15 cellular contexts compared by ENCODE assay signal in genomic region chr11:123178166-123178565, GRCh38. TPM values are rescaled to one million over a fixed set of nuclear protein-coding genes. Genes with fewer than 3 reads are reported as not detected.
DNase-seq lines count a peak whose midpoint lies in the region; TF ChIP-seq lines count a peak whose summit lies in the region.
"Had no signal": no experiment of that assay in that cellular context is flagged by ENCODE, and none has a peak within 500 bp of the region (broad histone marks: within the 10 kb centered on the region; RNA-seq: fewer than 3 reads in every experiment).

No MANE protein-coding gene starts in this region.

- no peak overlapping the region for H4K5ac ChIP-seq in H9 (ENCODE audit: insufficient read length, low read depth, low read length)

- H3K9ac ChIP-seq in H9 (ENCODE audit: extremely low read depth, insufficient read length, low read length), result no peak overlapping the region

- no peaks in the 10 kb centered on the region for H4K20me1 ChIP-seq in H9 (ENCODE audit: control insufficient read depth, insufficient read depth, insufficient read length)

- no peak overlapping the region for H3K56ac ChIP-seq in H9 (ENCODE audit: insufficient read length, low read depth, low read length)

- no peaks in the 10 kb centered on the region for H3K36me3 ChIP-seq in esophagus muscularis mucosa
- H3K36me3 ChIP-seq in sigmoid colon, result no peaks in the 10 kb centered on the region
- no peaks in the 10 kb centered on the region for H3K36me3 ChIP-seq in effector memory CD4-positive, alpha-beta T cell (ENCODE audit: control insufficient read depth, insufficient read depth, low read length)
- H3K36me3 ChIP-seq: BE2C had no signal

- H2BK12ac ChIP-seq in H9 (ENCODE audit: insufficient read length, low read depth, low read length), result no peak overlapping the region

- H2BK20ac ChIP-seq in H9 (ENCODE audit: low read depth, low read length, poor library complexity, severe bottlenecking), result no peak overlapping the region

- H3K23ac ChIP-seq in H9 (ENCODE audit: insufficient read length, low read depth, low read length), result no peak overlapping the region

- H3K79me2 ChIP-seq in H9 (ENCODE audit: insufficient read depth, low read length), result no peaks in the 10 kb centered on the region

- peak; percentile 77 for DNase-seq in EH (ENCODE audit: low read depth)
- DNase-seq in H9, result no peak
- no peak for DNase-seq in esophagus muscularis mucosa (ENCODE audit: extremely low spot score)
- no peak for DNase-seq in sigmoid colon
- DNase-seq in HUDEP-2 (lab: John Stamatoyannopoulos, UW; ENCODE audit: unreplicated experiment in 76 of 76), result no peak
- no peak for DNase-seq in effector memory CD4-positive, alpha-beta T cell
- DNase-seq in activated CD4-positive, CD25-positive, alpha-beta regulatory T cell (lab: John Stamatoyannopoulos, UW), result no peak
- DNase-seq: BE2C; CD4-positive, alpha-beta memory T cell; DMS79; EL; HCEC 1CT had no signal

- no peak overlapping the region for H2BK120ac ChIP-seq in H9 (ENCODE audit: low read depth, low read length, poor library complexity, severe bottlenecking)

- H3K4me1 ChIP-seq in H9 (ENCODE audit: insufficient read depth, low read length), result peaks cover 21% of the 10 kb centered on the region
- peaks cover 13 to 100% (median 100%) of the 10 kb centered on the region in 4 donors for H3K4me1 ChIP-seq in esophagus muscularis mucosa
- peaks cover 0 to 97% (median 80%) of the 10 kb centered on the region in 4 donors for H3K4me1 ChIP-seq in sigmoid colon
- no peaks in the 10 kb centered on the region for H3K4me1 ChIP-seq in effector memory CD4-positive, alpha-beta T cell (ENCODE audit: control insufficient read depth, insufficient read depth, low read length, poor library complexity, severe bottlenecking)
- H3K4me1 ChIP-seq: BE2C had no signal

- H3K4me3 ChIP-seq in esophagus muscularis mucosa (no peak overlapping the region), sigmoid colon (no peak overlapping the region)
- no peak overlapping the region for H3K4me3 ChIP-seq in effector memory CD4-positive, alpha-beta T cell (ENCODE audit: insufficient read depth, low read depth, low read length, poor library complexity, severe bottlenecking)

- no peak overlapping the region for H3K4ac ChIP-seq in H9 (ENCODE audit: low read depth, low read length)

- no peaks in the 10 kb centered on the region for H3K23me2 ChIP-seq in H9 (ENCODE audit: insufficient read length, low read depth, low read length, poor library complexity, severe bottlenecking)

- H3K36me3 Mint-ChIP-seq in H9 (ENCODE audit: insufficient read depth in 1 of 3, low read depth in 3 of 3), result peaks cover 4 to 11% (median 10%) of the 10 kb centered on the region in 3 experiments; a peak in 6 of 7 replicates
- H3K36me3 Mint-ChIP-seq: CD4-positive, alpha-beta memory T cell had no signal

- H4K8ac ChIP-seq in H9 (replicated peaks; ENCODE audit: insufficient read length, low read depth, low read length), result no peak overlapping the region

- no peak for TF ChIP-seq POLR2A in esophagus muscularis mucosa (IDR thresholded peaks at IDR 0.05; ENCODE audit: low read depth)
- TF ChIP-seq POLR2A in sigmoid colon (IDR thresholded peaks at IDR 0.05), result no peak

- H3K4me1 Mint-ChIP-seq in H9, result peaks cover 64 to 74% of the 10 kb centered on the region in 2 experiments
- H3K4me1 Mint-ChIP-seq: CD4-positive, alpha-beta memory T cell had no signal

- H3K4me2 ChIP-seq in H9 (ENCODE audit: insufficient read depth, insufficient read length, low read length), result no peak overlapping the region

- H2BK5ac ChIP-seq in H9 (ENCODE audit: insufficient read length, low read length), result no peak overlapping the region

- no peak overlapping the region for H3K14ac ChIP-seq in H9 (ENCODE audit: insufficient read depth, low read length)

- no peak overlapping the region for H2AFZ ChIP-seq in H9 (ENCODE audit: low read length)

- no peaks in the 10 kb centered on the region for H3K9me3 ChIP-seq in H9 (ENCODE audit: control insufficient read depth, low read depth, low read length)
- no peaks in the 10 kb centered on the region for H3K9me3 ChIP-seq in esophagus muscularis mucosa
- no peaks in the 10 kb centered on the region for H3K9me3 ChIP-seq in sigmoid colon
- no peaks in the 10 kb centered on the region for H3K9me3 ChIP-seq in effector memory CD4-positive, alpha-beta T cell (ENCODE audit: control insufficient read depth, low read length)
- H3K9me3 ChIP-seq: BE2C had no signal

- no peak overlapping the region for H4K91ac ChIP-seq in H9 (ENCODE audit: insufficient read length, low read depth, low read length)

- H3K18ac ChIP-seq in H9 (ENCODE audit: insufficient read length, low read depth, low read length), result no peak overlapping the region

- H3K27ac Mint-ChIP-seq in H9, result peak overlapping the region in 2 of 3 experiments; percentile 45 to 55; a peak in 3 of 7 replicates
- H3K27ac Mint-ChIP-seq: CD4-positive, alpha-beta memory T cell had no signal

- intact Hi-C loops in esophagus muscularis mucosa (cut with DNase I) (no loop called here), sigmoid colon (cut with DNase I) (no loop called here)

- no peaks in the 10 kb centered on the region; the same call in 1 of the 2 replicates for H3K27me3 Mint-ChIP-seq in H9 (ENCODE audit: low read depth)

- peaks cover 4 to 6% of the 10 kb centered on the region in 2 experiments; a peak in 3 of 5 replicates for H3K9me3 Mint-ChIP-seq in H9

- no peak overlapping the region for H3K4me3 Mint-ChIP-seq in H9
- H3K4me3 Mint-ChIP-seq: CD4-positive, alpha-beta memory T cell had no signal

- H3T11ph ChIP-seq in H9 (ENCODE audit: low read length), result no peak overlapping the region

- H2AK5ac ChIP-seq in H9 (ENCODE audit: insufficient read length, low read length), result no peak overlapping the region

- no peak for TF ChIP-seq CTCF in H9 (conservative IDR thresholded peaks at IDR 0.05)
- TF ChIP-seq CTCF in esophagus muscularis mucosa (IDR thresholded peaks at IDR 0.05), result no peak
- TF ChIP-seq CTCF in sigmoid colon (IDR thresholded peaks at IDR 0.05), result no peak

- H3K27ac ChIP-seq in H9 (ENCODE audit: insufficient read length, low read depth, low read length) (no peak overlapping the region), esophagus muscularis mucosa (replicated peaks in 1 of 4) (peak overlapping the region; percentile 76 to 90 (median 85)), sigmoid colon (peak overlapping the region in 3 of 4 donors; percentile 85 to 97 (median 94))
- no peak overlapping the region for H3K27ac ChIP-seq in effector memory CD4-positive, alpha-beta T cell (ENCODE audit: insufficient read depth, low read length, poor library complexity, severe bottlenecking)
- H3K27ac ChIP-seq: C4-2B had no signal

- TF ChIP-seq EP300 in esophagus muscularis mucosa (IDR thresholded peaks at IDR 0.05) (no peak), sigmoid colon (IDR thresholded peaks at IDR 0.05) (no peak)

- H2BK15ac ChIP-seq in H9 (ENCODE audit: low read depth, low read length), result no peak overlapping the region

- H3K27me3 ChIP-seq in H9 (ENCODE audit: insufficient read depth, low read length) (no peaks in the 10 kb centered on the region), esophagus muscularis mucosa (no peaks in the 10 kb centered on the region), sigmoid colon (no peaks in the 10 kb centered on the region)
- no peaks in the 10 kb centered on the region for H3K27me3 ChIP-seq in effector memory CD4-positive, alpha-beta T cell (replicated peaks; ENCODE audit: control insufficient read depth, insufficient read depth, low read length, poor library complexity, severe bottlenecking)
- H3K27me3 ChIP-seq: BE2C had no signal

- H3K79me1 ChIP-seq in H9 (ENCODE audit: insufficient read depth, low read depth, low read length, poor library complexity, severe bottlenecking), result no peaks in the 10 kb centered on the region

- no CpG with 5 or more reads among the region's 1 CpG for WGBS in H9 (ENCODE audit: extremely low coverage, insufficient read length, low lambda C conversion rate)
- 77% methylated on average over 1 of the region's 1 CpG for WGBS in esophagus muscularis mucosa
- WGBS in sigmoid colon, 2 donors, result 92 to 100% methylated on average over 1 of the region's 1 CpG

RNA-seq across cellular contexts. Expression of gene CLMP, which starts 16.9 kb away (rescaled TPM):
- total RNA-seq in H9 (2021) (11.8 and 13.8 TPM in 2 replicates), esophagus muscularis mucosa (100 to 1,000 TPM; 169 to 215 (median 197) TPM), sigmoid colon (100 to 1,000 TPM; 104 to 180 (median 164) TPM)
- 10 to 100 TPM in 1 of 3 donors, 1 to 10 TPM in 2; 1.4 to 12.1 (median 9.0) TPM for polyA plus RNA-seq in sigmoid colon
- total RNA-seq: HepG2, HT-29 had no signal
- polyA plus RNA-seq: HepG2 had no signal

Comparison
In these comparisons a context has a peak if more than half of its experiments do, and no peak if none do; other contexts are left out.
1. H3K27ac ChIP-seq: peak in esophagus muscularis mucosa (4 of 4) and sigmoid colon (3 of 4); none in H9 (single experiment) and effector memory CD4-positive, alpha-beta T cell (single experiment).